Comparison of ENCODE assay signal across 1 cellular context in genomic region chr1:185464788-185465187, GRCh38.
A peak's percentile ranks its signal among the peaks of the same experiment; 100 is the strongest.
TF ChIP-seq lines count a peak whose summit lies in the region.

No MANE protein-coding gene starts in this region.

TF ChIP-seq in HEK293, 187 proteins besides CTCF, POLR2A, EP300 and RAD21 (continued from another document):
- TF ChIP-seq ZNF449 (tag by site-specific recombination; IDR thresholded peaks at IDR 0.05) (no peak), ZBTB21 (tag by site-specific recombination; IDR thresholded peaks at IDR 0.05) (no peak), ZNF843 (tag by site-specific recombination; IDR thresholded peaks at IDR 0.05) (peak; percentile 56; the same call in 1 of the 2 replicates), PBX3 (CRISPR knock-in tag; IDR thresholded peaks at IDR 0.05) (no peak), ZNF777 (tag by site-specific recombination; IDR thresholded peaks at IDR 0.05; ENCODE audit: borderline replicate concordance) (no peak), ZNF211 (tag by site-specific recombination; IDR thresholded peaks at IDR 0.05; ENCODE audit: low read depth) (no peak), KLF17 (tag by site-specific recombination; IDR thresholded peaks at IDR 0.05) (no peak), ZNF174 (tag by site-specific recombination; IDR thresholded peaks at IDR 0.05) (no peak), ZXDB (tag by site-specific recombination; IDR thresholded peaks at IDR 0.05) (0 out of 2 replicates have a peak, but pooled peaks have one; percentile 36), ZFP37 (tag by site-specific recombination; IDR thresholded peaks at IDR 0.05) (no peak), ZSCAN23 (tag by site-specific recombination; IDR thresholded peaks at IDR 0.05) (no peak), GLIS1 (tag by site-specific recombination; IDR thresholded peaks at IDR 0.05) (no peak), ZNF391 (tag by site-specific recombination; IDR thresholded peaks at IDR 0.05; ENCODE audit: borderline replicate concordance, low read depth) (no peak)
- TF ChIP-seq, protein P1, sequence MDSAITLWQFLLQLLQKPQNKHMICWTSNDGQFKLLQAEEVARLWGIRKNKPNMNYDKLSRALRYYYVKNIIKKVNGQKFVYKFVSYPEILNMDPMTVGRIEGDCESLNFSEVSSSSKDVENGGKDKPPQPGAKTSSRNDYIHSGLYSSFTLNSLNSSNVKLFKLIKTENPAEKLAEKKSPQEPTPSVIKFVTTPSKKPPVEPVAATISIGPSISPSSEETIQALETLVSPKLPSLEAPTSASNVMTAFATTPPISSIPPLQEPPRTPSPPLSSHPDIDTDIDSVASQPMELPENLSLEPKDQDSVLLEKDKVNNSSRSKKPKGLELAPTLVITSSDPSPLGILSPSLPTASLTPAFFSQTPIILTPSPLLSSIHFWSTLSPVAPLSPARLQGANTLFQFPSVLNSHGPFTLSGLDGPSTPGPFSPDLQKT (IDR thresholded peaks at IDR 0.05; ENCODE audit: borderline replicate concordance, low read depth, low read length), result no peak
